In genomic region chr19:38647368-38647965, GRCh38 we compare ENCODE assay signal across 8 cellular contexts. TPM values are rescaled to one million over a fixed set of nuclear protein-coding genes. Genes with fewer than 3 reads are reported as not detected.
DNase-seq lines count a peak whose midpoint lies in the region; FAIRE-seq and TF ChIP-seq lines count a peak whose summit lies in the region.

Gene ACTN4 (plus strand): TSS chr19:38647649. CDS start chr19:38647746, 97 bp downstream.

- peaks cover 9% of the 10 kb centered on the region for H4K20me1 ChIP-seq in MM.1S (ENCODE audit: insufficient read depth, low read length)

- no peaks in the 10 kb centered on the region for H3K9me3 ChIP-seq in HAP-1
- no peaks in the 10 kb centered on the region for H3K9me3 ChIP-seq in MM.1S (replicated peaks; ENCODE audit: insufficient read depth, low read length)
- H3K9me3 ChIP-seq in stomach, result no peaks in the 10 kb centered on the region

- H3F3A ChIP-seq in MM.1S (ENCODE audit: insufficient read depth, low read length), result no peaks in the 10 kb centered on the region

- H3K27ac ChIP-seq in MM.1S (ENCODE audit: low read length), result no peak within 1 kb of the TSS
- peak within 1 kb of the TSS; percentile 95 to 99 (median 98) for H3K27ac ChIP-seq in stomach

- H3K36me3 ChIP-seq in HAP-1 (replicated peaks) (no peaks in the 10 kb centered on the region; the same call in 1 of the 2 replicates), MM.1S (replicated peaks; ENCODE audit: insufficient read depth, low read length) (no peaks in the 10 kb centered on the region), stomach (no peaks in the 10 kb centered on the region)

- WGBS in stomach, 5 donors, result 0 to 1% (median 0%) methylated on average over 65 to 77 of the region's 77 CpGs

- TF ChIP-seq POLR2A in stomach (IDR thresholded peaks at IDR 0.05), result peak in 2 of 4 donors; percentile 85 to 98

- intact Hi-C loops in stomach (cut with DNase I; ENCODE audit: low total_unique reads), result no loop called here

- peak within 1 kb of the TSS; percentile 98 for H3K4me2 ChIP-seq in MM.1S (ENCODE audit: low read depth, low read length)

- peak within 1 kb of the TSS; percentile 99 for H3K4me3 Mint-ChIP-seq in neural crest cell

- TF ChIP-seq EP300 in stomach (IDR thresholded peaks at IDR 0.05), result no peak

- TF ChIP-seq CTCF in MM.1S (IDR thresholded peaks at IDR 0.05; ENCODE audit: low read length) (no peak), fibroblast of villous mesenchyme (IDR thresholded peaks at IDR 0.05; ENCODE audit: insufficient read depth, low read depth, low read length) (no peak), neural crest cell (conservative IDR thresholded peaks at IDR 0.05) (no peak), stomach (IDR thresholded peaks at IDR 0.05) (no peak)

- H3K4me1 ChIP-seq in HAP-1 (peaks cover 28% of the 10 kb centered on the region), MM.1S (ENCODE audit: low read length) (peaks cover 12% of the 10 kb centered on the region), stomach (peaks cover 34 to 46% (median 38%) of the 10 kb centered on the region in 4 donors)

- in situ Hi-C loops in HAP-1 (cut with MboI; ENCODE audit: low sequenced_read_pairs), result loop anchor here (25.0 kb wide), 1 partner anchor 410 kb away; no protein-coding TSS in a partner anchor

- no peaks in the 10 kb centered on the region for H3K9me3 Mint-ChIP-seq in neural crest cell

- peak within 1 kb of the TSS; percentile 95 for H3K9ac ChIP-seq in MM.1S (ENCODE audit: low read length)

- H3K4me3 ChIP-seq in HAP-1 (peak within 1 kb of the TSS; percentile 95), MM.1S (ENCODE audit: low read length) (peak within 1 kb of the TSS; percentile 98), fibroblast of villous mesenchyme (ENCODE audit: low read depth, low read length) (peak within 1 kb of the TSS; percentile 99), stomach (peak within 1 kb of the TSS; percentile 83 to 100 (median 94))

- DNase-seq in HAP-1 (ENCODE audit: low spot score in 2 of 2) (peak; percentile 87 to 99), MM.1S (peak; percentile 98), SHP77 treated with DMSO at 0.1 percent for 48 hours (lab: John Stamatoyannopoulos, UW) (peak; percentile 97), activated gamma-delta T cell treated with Interleukin-2 at 50 U/mL for 16 hours (peak; percentile 100), fibroblast of villous mesenchyme (ENCODE audit: low read depth) (peak; percentile 97), neural crest cell (ENCODE audit: low read depth, low spot score) (peak; percentile 100), stomach (peak; percentile 100)

- H3K27ac Mint-ChIP-seq in neural crest cell (ENCODE audit: unreplicated experiment), result peak within 1 kb of the TSS; percentile 96

- peak; percentile 87 for FAIRE-seq in G401.6 (lab: Jason Lieb, UNC)

- H3K79me2 ChIP-seq in MM.1S (ENCODE audit: low read length), result peaks cover 50% of the 10 kb centered on the region

- H3K4me1 Mint-ChIP-seq in neural crest cell, result peaks cover 45% of the 10 kb centered on the region

- H3K9me2 ChIP-seq in MM.1S (replicated peaks; ENCODE audit: insufficient read depth, low read length), result no peaks in the 10 kb centered on the region

- H3K27me3 Mint-ChIP-seq in neural crest cell (ENCODE audit: low read depth), result no peaks in the 10 kb centered on the region

- peak within 1 kb of the TSS; percentile 81 for H2AFZ ChIP-seq in MM.1S (ENCODE audit: low read length)

- no peaks in the 10 kb centered on the region for H3K36me3 Mint-ChIP-seq in neural crest cell (ENCODE audit: low read depth)

- H3K27me3 ChIP-seq in HAP-1 (ENCODE audit: low read depth), result no peaks in the 10 kb centered on the region
- H3K27me3 ChIP-seq in MM.1S (replicated peaks; ENCODE audit: insufficient read depth, low read length), result no peaks in the 10 kb centered on the region
- H3K27me3 ChIP-seq in stomach, result no peaks in the 10 kb centered on the region

RNA-seq across cellular contexts. Expression of gene ACTN4, which starts in this region (rescaled TPM):
- 333 and 456 TPM in 2 replicates for total RNA-seq in fibroblast of villous mesenchyme
- 324 and 335 TPM in 2 replicates for total RNA-seq in neural crest cell
- 100 to 1,000 TPM; 254 to 343 (median 319) TPM for total RNA-seq in stomach
- polyA plus RNA-seq in stomach, result 10 to 100 TPM; 55.3 to 87.2 (median 75.0) TPM
